In the genomic region with DNA sequence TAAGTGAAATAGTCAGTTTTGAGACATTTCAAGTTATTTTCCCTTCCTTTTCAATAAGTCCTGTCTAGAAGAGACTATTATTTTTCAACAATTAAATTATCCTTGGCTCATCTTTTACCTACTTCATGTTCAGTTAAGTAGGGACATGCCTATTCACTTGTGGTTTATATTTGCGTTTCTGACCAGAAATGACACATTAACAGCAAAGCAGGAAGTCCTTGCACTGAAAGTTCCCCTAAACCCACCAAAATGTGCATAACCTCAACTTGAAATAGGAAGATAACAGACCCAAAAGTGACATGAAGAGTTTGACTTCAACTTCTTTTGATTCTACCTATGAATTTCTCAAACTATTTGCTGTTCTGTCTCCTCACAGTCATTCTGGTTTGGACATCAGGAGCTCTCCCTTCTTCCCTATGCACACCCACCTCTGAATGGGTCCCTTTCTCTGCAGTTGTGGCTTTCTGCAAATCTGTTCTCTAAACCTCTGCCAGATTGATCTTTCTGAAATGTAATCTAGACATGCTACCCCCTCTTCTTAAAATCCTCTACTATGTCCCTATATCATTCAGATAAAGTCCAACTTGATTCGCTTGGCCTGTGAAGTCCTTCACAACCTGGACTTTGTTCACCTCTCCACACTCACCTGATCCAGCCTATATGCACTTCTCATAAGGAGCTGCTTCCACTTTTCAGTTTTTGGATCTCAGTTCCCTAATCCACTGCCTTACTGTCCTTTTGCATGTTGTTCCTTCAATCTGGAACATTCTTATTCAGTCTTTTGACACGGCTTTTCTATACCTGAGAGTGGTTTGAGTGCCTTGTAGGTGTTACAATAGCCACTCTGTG, we compare ENCODE assay signal across 16 cellular contexts.
A peak's percentile ranks its signal among the peaks of the same experiment; 100 is the strongest.
DNase-seq lines count a peak whose midpoint lies in the region; ATAC-seq, FAIRE-seq and TF ChIP-seq lines count a peak whose summit lies in the region.
"Had no signal": no experiment of that assay in that cellular context is flagged by ENCODE, and none has a peak within 500 bp of the region (broad histone marks: within the 10 kb centered on the region; RNA-seq: fewer than 3 reads in every experiment).

No MANE protein-coding gene starts in this region.

- H3K36me3 ChIP-seq in hepatocyte (replicated peaks; ENCODE audit: insufficient read depth, low read depth) = no peaks in the 10 kb centered on the region
- no peaks in the 10 kb centered on the region for H3K36me3 ChIP-seq in small intestine (ENCODE audit: control insufficient read depth in 2 of 2, insufficient read depth in 2 of 2, low read length in 2 of 2)
- H3K36me3 ChIP-seq: gastrocnemius medialis had no signal

- DNase-seq in hepatocyte (ENCODE audit: low spot score) = no peak
- DNase-seq in stimulated activated naive CD4-positive, alpha-beta T cell (lab: John Stamatoyannopoulos, UW) = no peak
- no peak for DNase-seq in small intestine
- DNase-seq in HTR-8/SVneo (ENCODE audit: insufficient read length, low spot score) = no peak
- DNase-seq: activated CD4-positive, alpha-beta T cell treated with anti-CD3 and anti-CD28 coated beads for 4 hours; activated naive CD8-positive, alpha-beta T cell treated with anti-CD3 and anti-CD28 coated beads, Interleukin-2, amount 10 ng/mL, durations not matched to agents 7 days and 5 days; gastrocnemius medialis; retina; SIG-M5 had no signal

- ATAC-seq in GM18909 (IDR thresholded peaks at IDR 0.05; ENCODE audit: poor library complexity, unreplicated experiment) (peak; percentile 97), GM21786 (IDR thresholded peaks at IDR 0.05; ENCODE audit: unreplicated experiment) (peak; percentile 97), HG03175 (IDR thresholded peaks at IDR 0.05; ENCODE audit: unreplicated experiment) (peak; percentile 96), HG02884 (IDR thresholded peaks at IDR 0.05; ENCODE audit: unreplicated experiment) (no peak)
- ATAC-seq: gastrocnemius medialis had no signal

- peak overlapping the region; percentile 38 for H2AFZ ChIP-seq in hepatocyte

- WGBS in hepatocyte (ENCODE audit: low lambda C conversion rate, missing lambda C conversion rate) = 82% methylated on average over 3 of the region's 3 CpGs
- WGBS in small intestine, 3 donors = 49 to 70% (median 51%) methylated on average over 3 of the region's 3 CpGs

- H3K9me2 ChIP-seq in hepatocyte (replicated peaks; ENCODE audit: insufficient read depth) = no peaks in the 10 kb centered on the region

- FAIRE-seq in small intestine (lab: Jason Lieb, UNC) (no peak), HTR-8/SVneo (lab: Jason Lieb, UNC) (no peak)
- FAIRE-seq: D721Med had no signal

- H3K27me3 ChIP-seq in hepatocyte (no peaks in the 10 kb centered on the region), small intestine (ENCODE audit: control insufficient read depth in 2 of 2, insufficient read depth in 2 of 2, low read length in 2 of 2) (no peaks in the 10 kb centered on the region)
- H3K27me3 ChIP-seq: gastrocnemius medialis had no signal

- H3K4me2 ChIP-seq in hepatocyte = no peak overlapping the region
- H3K4me2 ChIP-seq: KMS-11 had no signal

- H3K79me2 ChIP-seq in hepatocyte = no peaks in the 10 kb centered on the region

- H3K9me3 ChIP-seq in hepatocyte (ENCODE audit: low read depth) (no peaks in the 10 kb centered on the region), small intestine (ENCODE audit: control insufficient read depth, low read depth) (peaks cover 2% of the 10 kb centered on the region)
- H3K9me3 ChIP-seq: gastrocnemius medialis had no signal

- H4K20me1 ChIP-seq in hepatocyte (ENCODE audit: insufficient read depth, poor library complexity, severe bottlenecking) = no peaks in the 10 kb centered on the region

- no peak for TF ChIP-seq CTCF in hepatocyte (IDR thresholded peaks at IDR 0.05; ENCODE audit: poor library complexity)

- H3K4me1 ChIP-seq in hepatocyte (ENCODE audit: insufficient read depth) = no peaks in the 10 kb centered on the region
- H3K4me1 ChIP-seq in small intestine (ENCODE audit: control insufficient read depth in 2 of 2, insufficient read depth in 1 of 2, low read depth in 1 of 2, low read length in 1 of 2) = no peaks in the 10 kb centered on the region
- H3K4me1 ChIP-seq: gastrocnemius medialis had no signal

- H3K27ac ChIP-seq in hepatocyte = no peak overlapping the region
- H3K27ac ChIP-seq in small intestine (ENCODE audit: low read depth in 1 of 2, low read length in 1 of 2) = no peak overlapping the region
- H3K27ac ChIP-seq: gastrocnemius medialis, KMS-11 had no signal

- H3K4me3 ChIP-seq in hepatocyte (no peak overlapping the region), small intestine (ENCODE audit: low read depth in 1 of 2, low read length in 2 of 2) (no peak overlapping the region)
- H3K4me3 ChIP-seq: gastrocnemius medialis, lung had no signal
